18 cellular contexts compared by ENCODE assay signal in genomic region chr10:77374189-77374656, GRCh38.
DNase-seq lines count a peak whose midpoint lies in the region; ATAC-seq, FAIRE-seq and TF ChIP-seq lines count a peak whose summit lies in the region.
"Had no signal": no experiment of that assay in that cellular context is flagged by ENCODE, and none has a peak within 500 bp of the region (broad histone marks: within the 10 kb centered on the region; RNA-seq: fewer than 3 reads in every experiment).

No MANE protein-coding gene starts in this region.

- peak overlapping the region; percentile 26; the same call in 1 of the 2 replicates for H3K27ac ChIP-seq in C4-2B
- peak overlapping the region; percentile 78 to 87 (median 84) for H3K27ac ChIP-seq in gastroesophageal sphincter
- H3K27ac ChIP-seq in pancreas: no peak overlapping the region
- H3K27ac ChIP-seq in transverse colon: peak overlapping the region; percentile 47 to 83 (median 62)
- peak overlapping the region in 1 of 4 donors; percentile 70 for H3K27ac ChIP-seq in Peyer's patch
- H3K27ac ChIP-seq: PC-9 had no signal

- H3K9me3 ChIP-seq in gastroesophageal sphincter (peaks cover 0 to 2% (median 0%) of the 10 kb centered on the region in 3 donors), pancreas (no peaks in the 10 kb centered on the region), transverse colon (no peaks in the 10 kb centered on the region), Peyer's patch (no peaks in the 10 kb centered on the region)

- intact Hi-C loops in pancreas (cut with DNase I): no loop called here
- intact Hi-C loops in transverse colon (cut with DNase I; ENCODE audit: low total_unique reads): no loop called here

- TF ChIP-seq EP300 in gastroesophageal sphincter (IDR thresholded peaks at IDR 0.05) (no peak), transverse colon (IDR thresholded peaks at IDR 0.05; ENCODE audit: low read depth) (peak; percentile 66)

- ATAC-seq in gastroesophageal sphincter: peak; percentile 91
- ATAC-seq in pancreas: no peak
- ATAC-seq in GM21526 (IDR thresholded peaks at IDR 0.05; ENCODE audit: low FRiP score, unreplicated experiment): no peak
- ATAC-seq: HepG2 had no signal

- H3K4me1 ChIP-seq in gastroesophageal sphincter: peaks cover 3 to 82% (median 8%) of the 10 kb centered on the region in 3 donors
- peaks cover 38 to 46% (median 38%) of the 10 kb centered on the region in 3 donors for H3K4me1 ChIP-seq in pancreas
- H3K4me1 ChIP-seq in transverse colon: peaks cover 0 to 9% (median 3%) of the 10 kb centered on the region in 4 donors
- no peaks in the 10 kb centered on the region for H3K4me1 ChIP-seq in Peyer's patch

- 20% methylated on average over 1 of the region's 2 CpGs; no CpG with 5 or more reads in 1 of the 2 donors for WGBS in gastroesophageal sphincter (ENCODE audit: low coverage in 1 of 2), 2 donors
- 75 to 85% methylated on average over 2 of the region's 2 CpGs for WGBS in pancreas, 2 donors
- 61 to 80% methylated on average over 1 to 2 of the region's 2 CpGs for WGBS in transverse colon (ENCODE audit: low coverage in 1 of 2), 2 donors

- TF ChIP-seq POLR2A in gastroesophageal sphincter (IDR thresholded peaks at IDR 0.05): no peak
- no peak for TF ChIP-seq POLR2A in transverse colon (IDR thresholded peaks at IDR 0.05)
- no peak for TF ChIP-seq POLR2A in Peyer's patch (IDR thresholded peaks at IDR 0.05)

- DNase-seq in pancreas: no peak
- DNase-seq in transverse colon: no peak
- no peak for DNase-seq in NCI-H2227 treated with DMSO at 0.1 percent for 48 hours (lab: John Stamatoyannopoulos, UW)
- no peak for DNase-seq in Peyer's patch
- DNase-seq: C1 segment of cervical spinal cord, DMS79, KG1, MV-4-11, NCI-H187 treated with DMSO at 0.1 percent for 48 hours, NCI-H526, PC-9 had no signal

- H3K27me3 ChIP-seq in gastroesophageal sphincter (no peaks in the 10 kb centered on the region), pancreas (no peaks in the 10 kb centered on the region), transverse colon (no peaks in the 10 kb centered on the region), Peyer's patch (no peaks in the 10 kb centered on the region)

- H3K4me3 ChIP-seq in gastroesophageal sphincter (no peak overlapping the region), pancreas (no peak overlapping the region), transverse colon (no peak overlapping the region), Peyer's patch (no peak overlapping the region)
- H3K4me3 ChIP-seq: PC-9 had no signal

- no peak for TF ChIP-seq CTCF in C4-2B (conservative IDR thresholded peaks at IDR 0.05)
- no peak for TF ChIP-seq CTCF in gastroesophageal sphincter (IDR thresholded peaks at IDR 0.05)
- TF ChIP-seq CTCF in pancreas (IDR thresholded peaks at IDR 0.05): no peak
- TF ChIP-seq CTCF in transverse colon (IDR thresholded peaks at IDR 0.05): no peak
- TF ChIP-seq CTCF in Peyer's patch (IDR thresholded peaks at IDR 0.05): no peak

- peak; percentile 26 for FAIRE-seq in pancreas (lab: Jason Lieb, UNC)
- FAIRE-seq: GM12892, GM18507, H1, HepG2 had no signal

- in situ Hi-C loops in transverse colon (cut with MboI; ENCODE audit: low pct_ligation_motif_present in 1 of 4, low pct_unique_long_range_greater_than_20kb in 1 of 4, low sequenced_read_pairs in 3 of 4): no loop called here

- H3K36me3 ChIP-seq in gastroesophageal sphincter: no peaks in the 10 kb centered on the region
- no peaks in the 10 kb centered on the region for H3K36me3 ChIP-seq in pancreas
- no peaks in the 10 kb centered on the region for H3K36me3 ChIP-seq in transverse colon
- H3K36me3 ChIP-seq in Peyer's patch: no peaks in the 10 kb centered on the region

Comparison
In these comparisons a context has a peak if more than half of its experiments do, and no peak if none do; other contexts are left out.
1. H3K27ac ChIP-seq: peak in C4-2B (single experiment), gastroesophageal sphincter (4 of 4) and transverse colon (4 of 4); none in pancreas (0 of 4).